In genomic region chr11:64810891-64811272, GRCh38 we compare ENCODE assay signal across 1 cellular context.
TF ChIP-seq lines count a peak whose summit lies in the region.

No MANE protein-coding gene starts in this region.

TF ChIP-seq in endothelial cell of umbilical vein, 7 proteins besides CTCF, POLR2A, EP300 and RAD21:
- TF ChIP-seq GATA2 (IDR thresholded peaks at IDR 0.05; ENCODE audit: insufficient read depth, insufficient read length, low read depth, low read length), result no peak
